In genomic region chr2:18626958-18627650, GRCh38 we compare ENCODE assay signal across 27 cellular contexts. TPM values are rescaled to one million over a fixed set of nuclear protein-coding genes. Genes with fewer than 3 reads are reported as not detected.
DNase-seq lines count a peak whose midpoint lies in the region; ATAC-seq and TF ChIP-seq lines count a peak whose summit lies in the region.
"Had no signal": no experiment of that assay in that cellular context is flagged by ENCODE, and none has a peak within 500 bp of the region (broad histone marks: within the 10 kb centered on the region; RNA-seq: fewer than 3 reads in every experiment).

No MANE protein-coding gene starts in this region.

- H3K23ac ChIP-seq in neuronal stem cell (ENCODE audit: low read depth, low read length, poor library complexity) = no peak overlapping the region

- H3K27me3 ChIP-seq in GM23248 (replicated peaks; ENCODE audit: insufficient read depth) (no peaks in the 10 kb centered on the region), PC-3 (ENCODE audit: low read length) (no peaks in the 10 kb centered on the region), MM.1S (replicated peaks; ENCODE audit: insufficient read depth, low read length) (no peaks in the 10 kb centered on the region), neuronal stem cell (ENCODE audit: control insufficient read depth in 3 of 3, insufficient read depth in 3 of 3, low read depth in 1 of 3, low read length in 3 of 3) (no peaks in the 10 kb centered on the region)
- H3K27me3 ChIP-seq: adrenal gland, cardiac muscle cell had no signal

- no peaks in the 10 kb centered on the region for H3K79me1 ChIP-seq in neuronal stem cell (ENCODE audit: low read depth, low read length)

- H3K27ac Mint-ChIP-seq in nephron progenitor cell = peak overlapping the region; percentile 39
- H3K27ac Mint-ChIP-seq: activated CD8-positive, alpha-beta T cell treated with anti-CD3 and anti-CD28 coated beads, Interleukin-2, amount 10 ng/mL, durations not matched to agents 7 days and 5 days; stimulated activated naive B cell treated with anti-CD40 and anti-IgM and Interleukin-4, amounts not matched to agents 10 μg/mL and 1 μg/mL and 100 μg/mL, for 72 hours; T-cell had no signal

- in situ Hi-C loops in GM23248 (cut with MboI) = no loop called here

- BruUV-seq in PC-3 (replicated peaks; lab: Mats Ljungman, UMichigan) = no TSS peak

- H3K9me3 ChIP-seq in GM23248 (ENCODE audit: low read depth) (no peaks in the 10 kb centered on the region), PC-3 (ENCODE audit: low read length) (no peaks in the 10 kb centered on the region), MM.1S (replicated peaks; ENCODE audit: insufficient read depth, low read length) (no peaks in the 10 kb centered on the region), neuronal stem cell (replicated peaks in 1 of 2; ENCODE audit: control insufficient read depth in 2 of 2, insufficient read depth in 1 of 2, low read depth in 1 of 2, low read length in 2 of 2) (no peaks in the 10 kb centered on the region)
- H3K9me3 ChIP-seq: adrenal gland had no signal

- H3K36me3 ChIP-seq in GM23248 (ENCODE audit: low read depth) = no peaks in the 10 kb centered on the region
- no peaks in the 10 kb centered on the region for H3K36me3 ChIP-seq in PC-3 (ENCODE audit: low read depth, low read length)
- no peaks in the 10 kb centered on the region for H3K36me3 ChIP-seq in MM.1S (replicated peaks; ENCODE audit: insufficient read depth, low read length)
- H3K36me3 ChIP-seq in neuronal stem cell (replicated peaks in 1 of 2; ENCODE audit: control insufficient read depth in 2 of 2, insufficient read depth in 2 of 2, low read length in 2 of 2) = no peaks in the 10 kb centered on the region
- H3K36me3 ChIP-seq: adrenal gland, cardiac muscle cell had no signal

- H3K27me3 Mint-ChIP-seq in nephron progenitor cell (ENCODE audit: low read depth, poor library complexity) = peaks cover 5% of the 10 kb centered on the region
- H3K27me3 Mint-ChIP-seq: stimulated activated naive B cell treated with anti-CD40 and anti-IgM and Interleukin-4, amounts not matched to agents 10 μg/mL and 1 μg/mL and 100 μg/mL, for 72 hours; T-cell had no signal

- no peaks in the 10 kb centered on the region for H3K4me1 Mint-ChIP-seq in nephron progenitor cell
- H3K4me1 Mint-ChIP-seq: stimulated activated naive B cell treated with anti-CD40 and anti-IgM and Interleukin-4, amounts not matched to agents 10 μg/mL and 1 μg/mL and 100 μg/mL, for 72 hours; T-cell had no signal

- H3K9me2 ChIP-seq in GM23248 (ENCODE audit: insufficient read depth) (no peaks in the 10 kb centered on the region), PC-3 (replicated peaks; ENCODE audit: low read length) (no peaks in the 10 kb centered on the region), MM.1S (replicated peaks; ENCODE audit: insufficient read depth, low read length) (no peaks in the 10 kb centered on the region)

- H3K4me3 ChIP-seq in GM23248 (no peak overlapping the region), PC-3 (ENCODE audit: low read length) (no peak overlapping the region), MM.1S (ENCODE audit: low read length) (no peak overlapping the region), neuronal stem cell (ENCODE audit: low read length in 2 of 2) (no peak overlapping the region)
- H3K4me3 ChIP-seq: adrenal gland, cardiac muscle cell had no signal

- H4K91ac ChIP-seq in neuronal stem cell (ENCODE audit: low read depth, low read length, poor library complexity) = no peak overlapping the region

- CTCF ChIA-PET in PC-3 (lab: Charles Lee) = no interaction called here

- H4K8ac ChIP-seq in neuronal stem cell (ENCODE audit: low read depth, low read length) = no peak overlapping the region

- peaks cover 9% of the 10 kb centered on the region for H3K9me3 Mint-ChIP-seq in nephron progenitor cell

- H3K4me3 Mint-ChIP-seq in nephron progenitor cell = no peak overlapping the region
- H3K4me3 Mint-ChIP-seq: activated CD8-positive, alpha-beta T cell treated with anti-CD3 and anti-CD28 coated beads, Interleukin-2, amount 10 ng/mL, durations not matched to agents 7 days and 5 days; stimulated activated naive B cell treated with anti-CD40 and anti-IgM and Interleukin-4, amounts not matched to agents 10 μg/mL and 1 μg/mL and 100 μg/mL, for 72 hours; T-cell had no signal

- no peak overlapping the region for H2AK5ac ChIP-seq in neuronal stem cell (ENCODE audit: low read depth, low read length)

- H3K36me3 Mint-ChIP-seq in nephron progenitor cell (ENCODE audit: low read depth) = peaks cover 3% of the 10 kb centered on the region

- no peak overlapping the region for H2BK12ac ChIP-seq in neuronal stem cell (ENCODE audit: low read length)

- POLR2A ChIA-PET in PC-3 (lab: Charles Lee; ENCODE audit: unreplicated experiment) = no interaction called here

- peak overlapping the region; percentile 54 for H3K27ac ChIP-seq in GM23248
- H3K27ac ChIP-seq in PC-3 (ENCODE audit: low read length) = peak overlapping the region; percentile 71
- peak overlapping the region; percentile 65 for H3K27ac ChIP-seq in epithelial cell of prostate
- H3K27ac ChIP-seq in MM.1S (ENCODE audit: low read length) = no peak overlapping the region
- H3K27ac ChIP-seq in neuronal stem cell (replicated peaks; ENCODE audit: low read length) = no peak overlapping the region
- H3K27ac ChIP-seq: cardiac muscle cell had no signal

- H3K79me2 ChIP-seq in GM23248 (ENCODE audit: insufficient read depth) = no peaks in the 10 kb centered on the region
- H3K79me2 ChIP-seq in PC-3 (ENCODE audit: low read length) = no peaks in the 10 kb centered on the region
- no peaks in the 10 kb centered on the region for H3K79me2 ChIP-seq in MM.1S (ENCODE audit: low read length)

- H2AFZ ChIP-seq in GM23248 (no peak overlapping the region), PC-3 (ENCODE audit: low read length) (no peak overlapping the region), MM.1S (ENCODE audit: low read length) (no peak overlapping the region), neuronal stem cell (ENCODE audit: low read length) (no peak overlapping the region)

- H3K4me2 ChIP-seq in GM23248 (ENCODE audit: unreplicated experiment) (peak overlapping the region; percentile 57), PC-3 (ENCODE audit: low read length) (peak overlapping the region; percentile 53), MM.1S (ENCODE audit: low read depth, low read length) (no peak overlapping the region), neuronal stem cell (ENCODE audit: insufficient read depth, low read length, poor library complexity, severe bottlenecking) (no peak overlapping the region)

- H3K4ac ChIP-seq in neuronal stem cell (ENCODE audit: low read length) = no peak overlapping the region

- no peak for ATAC-seq in PC-3
- ATAC-seq: activated CD8-positive, alpha-beta T cell treated with anti-CD3 and anti-CD28 coated beads, Interleukin-2, amount 10 ng/mL, durations not matched to agents 7 days and 5 days; HCT116; stimulated activated naive B cell treated with anti-CD40 and anti-IgM and Interleukin-4, amounts not matched to agents 10 μg/mL and 1 μg/mL and 100 μg/mL, for 72 hours; T-cell had no signal

- H3K9ac ChIP-seq in GM23248 (no peak overlapping the region), PC-3 (ENCODE audit: low read length) (no peak overlapping the region), MM.1S (ENCODE audit: low read length) (no peak overlapping the region), neuronal stem cell (ENCODE audit: low read depth, low read length, poor library complexity) (no peak overlapping the region)

- TF ChIP-seq CTCF in PC-3 (conservative IDR thresholded peaks at IDR 0.05; ENCODE audit: low read depth, low read length) (no peak), nephron progenitor cell (IDR thresholded peaks at IDR 0.05) (no peak), MM.1S (IDR thresholded peaks at IDR 0.05; ENCODE audit: low read length) (no peak)

- no peaks in the 10 kb centered on the region for H4K20me1 ChIP-seq in GM23248 (ENCODE audit: insufficient read depth)
- no peaks in the 10 kb centered on the region for H4K20me1 ChIP-seq in PC-3 (ENCODE audit: low read length)
- H4K20me1 ChIP-seq in MM.1S (ENCODE audit: insufficient read depth, low read length) = no peaks in the 10 kb centered on the region

- DNase-seq in GM23248 (peak; percentile 35), PC-3 (no peak), epithelial cell of prostate (ENCODE audit: low read depth, low spot score) (no peak), nephron progenitor cell (no peak), posterior vena cava (ENCODE audit: low spot score) (no peak), MM.1S (no peak), neuronal stem cell (ENCODE audit: low spot score) (no peak)
- DNase-seq in activated CD8-positive, alpha-beta memory T cell treated with anti-CD3 and anti-CD28 coated beads, Interleukin-2, amount 50 U/mL, for 48 hours = no peak
- DNase-seq: activated CD4-positive, CD25-positive, alpha-beta regulatory T cell treated with anti-CD3 and anti-CD28 coated beads, Interleukin-2, amount 50 U/mL, for 72 hours; activated CD8-positive, alpha-beta T cell treated with anti-CD3 and anti-CD28 coated beads, Interleukin-2, amount 10 ng/mL, durations not matched to agents 7 days and 5 days; activated T-cell treated with anti-CD3 and anti-CD28 coated beads, Interleukin-2, amount 50 U/mL, for 1 hour; adrenal gland; cortex of kidney; NCI-H1105 treated with DMSO at 0.1 percent for 48 hours; NCI-H2081 treated with DMSO at 0.1 percent for 48 hours; NCI-H446; nucleus accumbens; OCI-M1; SIG-M5; stimulated activated CD4-positive, alpha-beta T cell treated with anti-CD3 and anti-CD28 coated beads, Interleukin-2, amount 100 ng/mL, for 48 hours; stimulated activated naive B cell treated with anti-CD40 and anti-IgM and Interleukin-4, amounts not matched to agents 10 μg/mL and 1 μg/mL and 100 μg/mL, for 72 hours; T-cell had no signal

- peaks cover 67% of the 10 kb centered on the region for H3F3A ChIP-seq in GM23248 (ENCODE audit: insufficient read depth)
- H3F3A ChIP-seq in PC-3 (ENCODE audit: low read length, unreplicated experiment) = no peaks in the 10 kb centered on the region
- no peaks in the 10 kb centered on the region for H3F3A ChIP-seq in MM.1S (ENCODE audit: insufficient read depth, low read length)

- no peak overlapping the region for H2BK5ac ChIP-seq in neuronal stem cell (ENCODE audit: low read length)

- WGBS in GM23248 (ENCODE audit: low coverage in 1 of 2, low lambda C conversion rate in 2 of 2, missing lambda C conversion rate in 2 of 2), 2 experiments = 27 to 33% methylated on average over 2 of the region's 2 CpGs
- no CpG with 5 or more reads among the region's 2 CpGs for WGBS in neuronal stem cell (ENCODE audit: extremely low coverage in 2 of 2, insufficient read length in 2 of 2, insufficient replicate concordance in 1 of 2), 2 donors

- H3K18ac ChIP-seq in neuronal stem cell (ENCODE audit: low read length) = no peak overlapping the region

- no peak overlapping the region for H2BK15ac ChIP-seq in neuronal stem cell (ENCODE audit: low read length)

- H2BK120ac ChIP-seq in neuronal stem cell (ENCODE audit: low read depth, low read length) = no peak overlapping the region

- intact Hi-C loops in PC-3 (cut with micrococcal nuclease) (loop anchor here (1.0 to 5.0 kb wide), 2 partner anchors 49 to 70 kb away; no protein-coding TSS in a partner anchor), posterior vena cava (cut with DNase I) (loop anchor here in 1 of 2 donors (10.0 kb wide), 1 partner anchor 192 kb away; no protein-coding TSS in a partner anchor)

- H3K4me1 ChIP-seq in GM23248 (ENCODE audit: insufficient read depth) (peaks cover 65% of the 10 kb centered on the region), PC-3 (ENCODE audit: insufficient read depth, low read length) (peaks cover 69% of the 10 kb centered on the region), MM.1S (ENCODE audit: low read length) (no peaks in the 10 kb centered on the region), neuronal stem cell (ENCODE audit: control insufficient read depth in 2 of 2, insufficient read depth in 1 of 2, low read depth in 1 of 2, low read length in 2 of 2) (no peaks in the 10 kb centered on the region)

- H3K14ac ChIP-seq in neuronal stem cell (ENCODE audit: low read length) = no peak overlapping the region

RNA-seq across cellular contexts. Expression of gene NT5C1B, which starts 37.7 kb away (rescaled TPM):
- not detected in 2 replicates for total RNA-seq in GM23248 (2014; rRNA removed; shearing (Covaris generic))
- polyA plus RNA-seq in GM23248 (2016; fragmentation: Nextera tagmentation; extraction: Ambion mirVana) = 0.88 and 1.4 TPM in 2 replicates
- total RNA-seq in PC-3 (2014; rRNA removed) (not detected in 2 replicates), posterior vena cava (not detected)
- not detected for polyA plus RNA-seq in neuronal stem cell (2013, experiment 1 of 2)
- not detected for polyA plus RNA-seq in neuronal stem cell (2013, experiment 2 of 2)
- total RNA-seq: activated CD8-positive, alpha-beta T cell treated with anti-CD3 and anti-CD28 coated beads, Interleukin-2, amount 10 ng/mL, durations not matched to agents 7 days and 5 days; adrenal gland; cardiac muscle cell; Daoy; kidney epithelial cell; T-cell had no signal
- polyA plus RNA-seq: adrenal gland, thymus had no signal

Comparison
In these comparisons a context has a peak if more than half of its experiments do, and no peak if none do; other contexts are left out.
1. H3K27ac ChIP-seq: peak in GM23248 (single experiment), PC-3 (single experiment) and epithelial cell of prostate (single experiment); none in MM.1S (single experiment) and neuronal stem cell (single experiment).
2. H3K4me2 ChIP-seq: peak in GM23248 (single experiment) and PC-3 (single experiment); none in MM.1S (single experiment) and neuronal stem cell (single experiment).